1 cellular context compared by ENCODE assay signal in the genomic region with DNA sequence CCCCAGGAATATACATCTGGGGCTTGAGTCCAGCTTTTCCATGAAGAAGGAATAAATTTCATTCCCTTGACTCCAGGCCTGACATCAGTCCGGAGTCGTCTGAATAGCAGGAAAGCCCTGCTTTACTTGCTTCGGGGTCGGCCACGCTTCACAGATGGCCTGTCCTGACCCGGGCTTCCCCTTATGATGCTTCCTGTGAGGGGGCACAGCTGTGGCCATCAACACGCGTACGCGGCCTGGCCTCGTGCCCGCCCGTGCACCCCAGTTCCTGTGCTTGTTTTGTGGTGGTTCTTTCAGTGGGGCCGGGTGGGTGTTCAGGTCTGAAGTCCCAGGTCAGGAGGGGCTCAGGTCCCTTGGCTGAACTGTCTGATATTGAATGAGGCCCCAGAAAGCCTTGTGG.
TF ChIP-seq lines count a peak whose summit lies in the region.

No MANE protein-coding gene starts in this region.

TF ChIP-seq in HepG2, 621 proteins besides CTCF, POLR2A, EP300 and RAD21 (continued from another document):
- TF ChIP-seq, protein P1, sequence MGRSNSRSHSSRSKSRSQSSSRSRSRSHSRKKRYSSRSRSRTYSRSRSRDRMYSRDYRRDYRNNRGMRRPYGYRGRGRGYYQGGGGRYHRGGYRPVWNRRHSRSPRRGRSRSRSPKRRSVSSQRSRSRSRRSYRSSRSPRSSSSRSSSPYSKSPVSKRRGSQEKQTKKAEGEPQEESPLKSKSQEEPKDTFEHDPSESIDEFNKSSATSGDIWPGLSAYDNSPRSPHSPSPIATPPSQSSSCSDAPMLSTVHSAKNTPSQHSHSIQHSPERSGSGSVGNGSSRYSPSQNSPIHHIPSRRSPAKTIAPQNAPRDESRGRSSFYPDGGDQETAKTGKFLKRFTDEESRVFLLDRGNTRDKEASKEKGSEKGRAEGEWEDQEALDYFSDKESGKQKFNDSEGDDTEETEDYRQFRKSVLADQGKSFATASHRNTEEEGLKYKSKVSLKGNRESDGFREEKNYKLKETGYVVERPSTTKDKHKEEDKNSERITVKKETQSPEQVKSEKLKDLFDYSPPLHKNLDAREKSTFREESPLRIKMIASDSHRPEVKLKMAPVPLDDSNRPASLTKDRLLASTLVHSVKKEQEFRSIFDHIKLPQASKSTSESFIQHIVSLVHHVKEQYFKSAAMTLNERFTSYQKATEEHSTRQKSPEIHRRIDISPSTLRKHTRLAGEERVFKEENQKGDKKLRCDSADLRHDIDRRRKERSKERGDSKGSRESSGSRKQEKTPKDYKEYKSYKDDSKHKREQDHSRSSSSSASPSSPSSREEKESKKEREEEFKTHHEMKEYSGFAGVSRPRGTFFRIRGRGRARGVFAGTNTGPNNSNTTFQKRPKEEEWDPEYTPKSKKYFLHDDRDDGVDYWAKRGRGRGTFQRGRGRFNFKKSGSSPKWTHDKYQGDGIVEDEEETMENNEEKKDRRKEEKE (IDR thresholded peaks at IDR 0.05) = no peak
- no peak for TF ChIP-seq ERF (CRISPR knock-in tag; IDR thresholded peaks at IDR 0.05)
- TF ChIP-seq, protein P2, sequence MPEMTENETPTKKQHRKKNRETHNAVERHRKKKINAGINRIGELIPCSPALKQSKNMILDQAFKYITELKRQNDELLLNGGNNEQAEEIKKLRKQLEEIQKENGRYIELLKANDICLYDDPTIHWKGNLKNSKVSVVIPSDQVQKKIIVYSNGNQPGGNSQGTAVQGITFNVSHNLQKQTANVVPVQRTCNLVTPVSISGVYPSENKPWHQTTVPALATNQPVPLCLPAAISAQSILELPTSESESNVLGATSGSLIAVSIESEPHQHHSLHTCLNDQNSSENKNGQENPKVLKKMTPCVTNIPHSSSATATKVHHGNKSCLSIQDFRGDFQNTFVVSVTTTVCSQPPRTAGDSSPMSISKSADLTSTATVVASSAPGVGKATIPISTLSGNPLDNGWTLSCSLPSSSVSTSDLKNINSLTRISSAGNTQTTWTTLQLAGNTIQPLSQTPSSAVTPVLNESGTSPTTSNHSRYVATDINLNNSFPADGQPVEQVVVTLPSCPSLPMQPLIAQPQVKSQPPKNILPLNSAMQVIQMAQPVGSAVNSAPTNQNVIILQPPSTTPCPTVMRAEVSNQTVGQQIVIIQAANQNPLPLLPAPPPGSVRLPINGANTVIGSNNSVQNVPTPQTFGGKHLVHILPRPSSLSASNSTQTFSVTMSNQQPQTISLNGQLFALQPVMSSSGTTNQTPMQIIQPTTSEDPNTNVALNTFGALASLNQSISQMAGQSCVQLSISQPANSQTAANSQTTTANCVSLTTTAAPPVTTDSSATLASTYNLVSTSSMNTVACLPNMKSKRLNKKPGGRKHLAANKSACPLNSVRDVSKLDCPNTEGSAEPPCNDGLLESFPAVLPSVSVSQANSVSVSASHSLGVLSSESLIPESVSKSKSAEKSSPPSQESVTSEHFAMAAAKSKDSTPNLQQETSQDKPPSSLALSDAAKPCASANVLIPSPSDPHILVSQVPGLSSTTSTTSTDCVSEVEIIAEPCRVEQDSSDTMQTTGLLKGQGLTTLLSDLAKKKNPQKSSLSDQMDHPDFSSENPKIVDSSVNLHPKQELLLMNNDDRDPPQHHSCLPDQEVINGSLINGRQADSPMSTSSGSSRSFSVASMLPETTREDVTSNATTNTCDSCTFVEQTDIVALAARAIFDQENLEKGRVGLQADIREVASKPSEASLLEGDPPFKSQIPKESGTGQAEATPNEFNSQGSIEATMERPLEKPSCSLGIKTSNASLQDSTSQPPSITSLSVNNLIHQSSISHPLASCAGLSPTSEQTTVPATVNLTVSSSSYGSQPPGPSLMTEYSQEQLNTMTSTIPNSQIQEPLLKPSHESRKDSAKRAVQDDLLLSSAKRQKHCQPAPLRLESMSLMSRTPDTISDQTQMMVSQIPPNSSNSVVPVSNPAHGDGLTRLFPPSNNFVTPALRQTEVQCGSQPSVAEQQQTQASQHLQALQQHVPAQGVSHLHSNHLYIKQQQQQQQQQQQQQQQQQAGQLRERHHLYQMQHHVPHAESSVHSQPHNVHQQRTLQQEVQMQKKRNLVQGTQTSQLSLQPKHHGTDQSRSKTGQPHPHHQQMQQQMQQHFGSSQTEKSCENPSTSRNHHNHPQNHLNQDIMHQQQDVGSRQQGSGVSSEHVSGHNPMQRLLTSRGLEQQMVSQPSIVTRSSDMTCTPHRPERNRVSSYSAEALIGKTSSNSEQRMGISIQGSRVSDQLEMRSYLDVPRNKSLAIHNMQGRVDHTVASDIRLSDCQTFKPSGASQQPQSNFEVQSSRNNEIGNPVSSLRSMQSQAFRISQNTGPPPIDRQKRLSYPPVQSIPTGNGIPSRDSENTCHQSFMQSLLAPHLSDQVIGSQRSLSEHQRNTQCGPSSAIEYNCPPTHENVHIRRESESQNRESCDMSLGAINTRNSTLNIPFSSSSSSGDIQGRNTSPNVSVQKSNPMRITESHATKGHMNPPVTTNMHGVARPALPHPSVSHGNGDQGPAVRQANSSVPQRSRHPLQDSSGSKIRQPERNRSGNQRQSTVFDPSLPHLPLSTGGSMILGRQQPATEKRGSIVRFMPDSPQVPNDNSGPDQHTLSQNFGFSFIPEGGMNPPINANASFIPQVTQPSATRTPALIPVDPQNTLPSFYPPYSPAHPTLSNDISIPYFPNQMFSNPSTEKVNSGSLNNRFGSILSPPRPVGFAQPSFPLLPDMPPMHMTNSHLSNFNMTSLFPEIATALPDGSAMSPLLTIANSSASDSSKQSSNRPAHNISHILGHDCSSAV (CRISPR knock-in tag; IDR thresholded peaks at IDR 0.05; ENCODE audit: borderline replicate concordance) = no peak
- no peak for TF ChIP-seq NR1H2 (CRISPR knock-in tag; IDR thresholded peaks at IDR 0.05; ENCODE audit: borderline replicate concordance, low read depth)
- TF ChIP-seq, protein P3, sequence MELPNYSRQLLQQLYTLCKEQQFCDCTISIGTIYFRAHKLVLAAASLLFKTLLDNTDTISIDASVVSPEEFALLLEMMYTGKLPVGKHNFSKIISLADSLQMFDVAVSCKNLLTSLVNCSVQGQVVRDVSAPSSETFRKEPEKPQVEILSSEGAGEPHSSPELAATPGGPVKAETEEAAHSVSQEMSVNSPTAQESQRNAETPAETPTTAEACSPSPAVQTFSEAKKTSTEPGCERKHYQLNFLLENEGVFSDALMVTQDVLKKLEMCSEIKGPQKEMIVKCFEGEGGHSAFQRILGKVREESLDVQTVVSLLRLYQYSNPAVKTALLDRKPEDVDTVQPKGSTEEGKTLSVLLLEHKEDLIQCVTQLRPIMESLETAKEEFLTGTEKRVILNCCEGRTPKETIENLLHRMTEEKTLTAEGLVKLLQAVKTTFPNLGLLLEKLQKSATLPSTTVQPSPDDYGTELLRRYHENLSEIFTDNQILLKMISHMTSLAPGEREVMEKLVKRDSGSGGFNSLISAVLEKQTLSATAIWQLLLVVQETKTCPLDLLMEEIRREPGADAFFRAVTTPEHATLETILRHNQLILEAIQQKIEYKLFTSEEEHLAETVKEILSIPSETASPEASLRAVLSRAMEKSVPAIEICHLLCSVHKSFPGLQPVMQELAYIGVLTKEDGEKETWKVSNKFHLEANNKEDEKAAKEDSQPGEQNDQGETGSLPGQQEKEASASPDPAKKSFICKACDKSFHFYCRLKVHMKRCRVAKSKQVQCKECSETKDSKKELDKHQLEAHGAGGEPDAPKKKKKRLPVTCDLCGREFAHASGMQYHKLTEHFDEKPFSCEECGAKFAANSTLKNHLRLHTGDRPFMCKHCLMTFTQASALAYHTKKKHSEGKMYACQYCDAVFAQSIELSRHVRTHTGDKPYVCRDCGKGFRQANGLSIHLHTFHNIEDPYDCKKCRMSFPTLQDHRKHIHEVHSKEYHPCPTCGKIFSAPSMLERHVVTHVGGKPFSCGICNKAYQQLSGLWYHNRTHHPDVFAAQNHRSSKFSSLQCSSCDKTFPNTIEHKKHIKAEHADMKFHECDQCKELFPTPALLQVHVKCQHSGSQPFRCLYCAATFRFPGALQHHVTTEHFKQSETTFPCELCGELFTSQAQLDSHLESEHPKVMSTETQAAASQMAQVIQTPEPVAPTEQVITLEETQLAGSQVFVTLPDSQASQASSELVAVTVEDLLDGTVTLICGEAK (IDR thresholded peaks at IDR 0.05) = no peak
- TF ChIP-seq, protein P3 (CRISPR knock-in tag; IDR thresholded peaks at IDR 0.05) = no peak
TF ChIP-seq in HepG2: peak in this region for 0.
